In the genomic region with DNA sequence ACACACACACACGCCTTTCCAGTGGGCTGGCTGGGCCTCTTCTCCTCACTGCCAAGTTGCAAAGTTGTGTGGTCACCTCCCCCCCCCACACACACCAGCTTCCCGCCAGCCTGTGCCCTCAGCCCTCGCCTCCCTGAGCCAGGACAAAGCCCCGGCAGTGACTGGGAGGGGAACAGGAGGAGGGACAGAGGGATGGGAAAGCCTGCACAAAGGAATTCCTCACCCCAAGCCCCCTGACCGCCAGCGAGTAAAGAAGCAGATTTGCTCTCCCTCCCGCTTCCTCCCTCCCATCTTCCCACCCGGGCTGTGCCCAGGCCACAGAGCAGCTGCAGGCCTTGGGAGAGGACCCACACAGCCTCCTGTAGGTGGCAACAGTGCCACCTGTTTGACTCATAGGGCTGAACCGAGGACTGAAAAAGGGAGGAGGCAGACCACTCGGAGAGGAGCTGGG, we compare ENCODE assay signal across 1 cellular context.
TF ChIP-seq lines count a peak whose summit lies in the region.

A gene with protein sequence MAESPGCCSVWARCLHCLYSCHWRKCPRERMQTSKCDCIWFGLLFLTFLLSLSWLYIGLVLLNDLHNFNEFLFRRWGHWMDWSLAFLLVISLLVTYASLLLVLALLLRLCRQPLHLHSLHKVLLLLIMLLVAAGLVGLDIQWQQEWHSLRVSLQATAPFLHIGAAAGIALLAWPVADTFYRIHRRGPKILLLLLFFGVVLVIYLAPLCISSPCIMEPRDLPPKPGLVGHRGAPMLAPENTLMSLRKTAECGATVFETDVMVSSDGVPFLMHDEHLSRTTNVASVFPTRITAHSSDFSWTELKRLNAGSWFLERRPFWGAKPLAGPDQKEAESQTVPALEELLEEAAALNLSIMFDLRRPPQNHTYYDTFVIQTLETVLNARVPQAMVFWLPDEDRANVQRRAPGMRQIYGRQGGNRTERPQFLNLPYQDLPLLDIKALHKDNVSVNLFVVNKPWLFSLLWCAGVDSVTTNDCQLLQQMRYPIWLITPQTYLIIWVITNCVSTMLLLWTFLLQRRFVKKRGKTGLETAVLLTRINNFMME (plus strand): TSS at position 429 of the 451 bp plus-strand sequence. CDS start 1,671 bp downstream, outside the sequence.

TF ChIP-seq in SK-N-SH, 30 proteins besides CTCF, POLR2A, EP300 and RAD21 (continued from another document):
- TF ChIP-seq, protein P1, sequence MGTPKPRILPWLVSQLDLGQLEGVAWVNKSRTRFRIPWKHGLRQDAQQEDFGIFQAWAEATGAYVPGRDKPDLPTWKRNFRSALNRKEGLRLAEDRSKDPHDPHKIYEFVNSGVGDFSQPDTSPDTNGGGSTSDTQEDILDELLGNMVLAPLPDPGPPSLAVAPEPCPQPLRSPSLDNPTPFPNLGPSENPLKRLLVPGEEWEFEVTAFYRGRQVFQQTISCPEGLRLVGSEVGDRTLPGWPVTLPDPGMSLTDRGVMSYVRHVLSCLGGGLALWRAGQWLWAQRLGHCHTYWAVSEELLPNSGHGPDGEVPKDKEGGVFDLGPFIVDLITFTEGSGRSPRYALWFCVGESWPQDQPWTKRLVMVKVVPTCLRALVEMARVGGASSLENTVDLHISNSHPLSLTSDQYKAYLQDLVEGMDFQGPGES (IDR thresholded peaks at IDR 0.05; ENCODE audit: low read depth, low read length) = no peak
- TF ChIP-seq, protein P2, sequence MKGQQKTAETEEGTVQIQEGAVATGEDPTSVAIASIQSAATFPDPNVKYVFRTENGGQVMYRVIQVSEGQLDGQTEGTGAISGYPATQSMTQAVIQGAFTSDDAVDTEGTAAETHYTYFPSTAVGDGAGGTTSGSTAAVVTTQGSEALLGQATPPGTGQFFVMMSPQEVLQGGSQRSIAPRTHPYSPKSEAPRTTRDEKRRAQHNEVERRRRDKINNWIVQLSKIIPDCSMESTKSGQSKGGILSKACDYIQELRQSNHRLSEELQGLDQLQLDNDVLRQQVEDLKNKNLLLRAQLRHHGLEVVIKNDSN (IDR thresholded peaks at IDR 0.05; ENCODE audit: borderline replicate concordance, low read depth) = no peak
- no peak for TF ChIP-seq GABPA (IDR thresholded peaks at IDR 0.05; ENCODE audit: low read depth)
- no peak for TF ChIP-seq CHD2 (IDR thresholded peaks at IDR 0.05; ENCODE audit: low read length, partially characterized antibody)
- TF ChIP-seq, protein P3, sequence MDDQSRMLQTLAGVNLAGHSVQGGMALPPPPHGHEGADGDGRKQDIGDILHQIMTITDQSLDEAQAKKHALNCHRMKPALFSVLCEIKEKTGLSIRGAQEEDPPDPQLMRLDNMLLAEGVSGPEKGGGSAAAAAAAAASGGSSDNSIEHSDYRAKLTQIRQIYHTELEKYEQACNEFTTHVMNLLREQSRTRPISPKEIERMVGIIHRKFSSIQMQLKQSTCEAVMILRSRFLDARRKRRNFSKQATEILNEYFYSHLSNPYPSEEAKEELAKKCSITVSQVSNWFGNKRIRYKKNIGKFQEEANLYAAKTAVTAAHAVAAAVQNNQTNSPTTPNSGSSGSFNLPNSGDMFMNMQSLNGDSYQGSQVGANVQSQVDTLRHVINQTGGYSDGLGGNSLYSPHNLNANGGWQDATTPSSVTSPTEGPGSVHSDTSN (IDR thresholded peaks at IDR 0.05) = no peak
- TF ChIP-seq, protein P4, sequence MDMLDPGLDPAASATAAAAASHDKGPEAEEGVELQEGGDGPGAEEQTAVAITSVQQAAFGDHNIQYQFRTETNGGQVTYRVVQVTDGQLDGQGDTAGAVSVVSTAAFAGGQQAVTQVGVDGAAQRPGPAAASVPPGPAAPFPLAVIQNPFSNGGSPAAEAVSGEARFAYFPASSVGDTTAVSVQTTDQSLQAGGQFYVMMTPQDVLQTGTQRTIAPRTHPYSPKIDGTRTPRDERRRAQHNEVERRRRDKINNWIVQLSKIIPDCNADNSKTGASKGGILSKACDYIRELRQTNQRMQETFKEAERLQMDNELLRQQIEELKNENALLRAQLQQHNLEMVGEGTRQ (IDR thresholded peaks at IDR 0.05; ENCODE audit: borderline replicate concordance, low read depth, low read length) = no peak
- no peak for TF ChIP-seq POLR2AphosphoS5 (IDR thresholded peaks at IDR 0.05; ENCODE audit: low read depth, low read length)
- TF ChIP-seq FOSL2 (IDR thresholded peaks at IDR 0.05; ENCODE audit: borderline replicate concordance, low read depth) = no peak
- no peak for TF ChIP-seq NFIC (IDR thresholded peaks at IDR 0.05; ENCODE audit: borderline replicate concordance)
- no peak for TF ChIP-seq FOXJ3 (CRISPR knock-in tag; IDR thresholded peaks at IDR 0.05)
- TF ChIP-seq RCOR1 (IDR thresholded peaks at IDR 0.05; ENCODE audit: low read length) = no peak
- no peak for TF ChIP-seq SIN3A (IDR thresholded peaks at IDR 0.05; ENCODE audit: borderline replicate concordance, low read depth, low read length)
- no peak for TF ChIP-seq MXI1 (IDR thresholded peaks at IDR 0.05; ENCODE audit: low read depth, low read length)
